ENCODE assay signal across 9 cellular contexts in the genomic region with DNA sequence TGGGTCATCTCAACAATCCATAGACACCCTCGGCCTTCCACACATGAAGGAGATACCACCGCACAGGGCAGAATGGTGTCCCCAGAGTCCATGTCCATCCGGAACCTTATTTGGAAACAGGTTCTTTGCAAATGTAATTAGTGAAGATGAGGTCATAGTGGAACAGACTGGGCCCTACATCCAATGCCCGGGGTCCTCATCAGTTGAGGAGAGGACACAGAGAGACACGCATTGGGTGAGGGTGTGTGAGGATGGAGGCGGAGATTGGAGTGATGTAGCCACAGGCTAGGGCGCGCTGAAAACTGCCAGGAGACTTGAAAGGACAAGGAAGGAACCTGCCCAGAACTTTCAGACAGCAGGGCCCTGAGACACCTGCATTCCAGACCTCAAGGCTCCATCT.
"Had no signal": no experiment of that assay in that cellular context is flagged by ENCODE, and none has a peak within 500 bp of the region (broad histone marks: within the 10 kb centered on the region; RNA-seq: fewer than 3 reads in every experiment).

No MANE protein-coding gene starts in this region.

- H3K4me3 ChIP-seq: GM23248, GM23338, HAP-1 had no signal

- H3K36me3 ChIP-seq: HAP-1 had no signal

- H3K4me3 Mint-ChIP-seq: GM23338, H9, HFFc6 had no signal

- H3K27ac ChIP-seq: GM23248 had no signal

- H3K9me3 Mint-ChIP-seq: GM23338, HFFc6 had no signal

- ATAC-seq: GM23338, HCT116 had no signal

- H3K9me3 ChIP-seq: HAP-1 had no signal

- H3K4me1 ChIP-seq: HAP-1 had no signal

- H3K27ac Mint-ChIP-seq: GM23338, H9, HFFc6 had no signal

- DNase-seq: GM23248, GOT3, H7, H9, HCEC 1CT, HFFc6 had no signal
